8 cellular contexts compared by ENCODE assay signal in genomic region chr12:9673404-9674225, GRCh38. TPM values are rescaled to one million over a fixed set of nuclear protein-coding genes. Genes with fewer than 3 reads are reported as not detected.
DNase-seq lines count a peak whose midpoint lies in the region; ATAC-seq and TF ChIP-seq lines count a peak whose summit lies in the region.

No MANE protein-coding gene starts in this region.

- H3K27ac Mint-ChIP-seq in nephron progenitor cell = no peak overlapping the region

- DNase-seq in AG10803 (ENCODE audit: low read depth) (peak; percentile 91), fibroblast of lung (ENCODE audit: low read depth in 2 of 2) (peak; percentile 92 to 94), psoas muscle (peak; percentile 42 to 55), nephron progenitor cell (no peak), NCI-H2196 treated with DMSO at 0.1 percent for 48 hours (lab: John Stamatoyannopoulos, UW; ENCODE audit: unreplicated experiment) (no peak)
- DNase-seq in Jurkat, Clone E6-1 (ENCODE audit: low read depth, low spot score) = peak; percentile 58
- DNase-seq in activated CD4-positive, alpha-beta T cell treated with anti-CD3 and anti-CD28 coated beads, Interleukin-2, amount 50 U/mL, for 1 hour = peak; percentile 34

- H3K27ac ChIP-seq in fibroblast of lung (ENCODE audit: insufficient read depth, low read length) (no peak overlapping the region), psoas muscle (no peak overlapping the region)

- peaks cover 21% of the 10 kb centered on the region for H3K9me3 Mint-ChIP-seq in nephron progenitor cell

- H3K27me3 Mint-ChIP-seq in nephron progenitor cell (ENCODE audit: low read depth, poor library complexity) = no peaks in the 10 kb centered on the region

- H3K4me3 ChIP-seq in AG10803 (ENCODE audit: low read length) = no peak overlapping the region
- no peak overlapping the region for H3K4me3 ChIP-seq in Jurkat, Clone E6-1 (ENCODE audit: low read length)
- H3K4me3 ChIP-seq in fibroblast of lung (replicated peaks in 1 of 4; ENCODE audit: control extremely low read depth in 1 of 4, insufficient read depth in 1 of 4, low read depth in 3 of 4, low read length in 4 of 4) = no peak overlapping the region
- no peak overlapping the region for H3K4me3 ChIP-seq in psoas muscle

- ATAC-seq in GM19397 (IDR thresholded peaks at IDR 0.05; ENCODE audit: unreplicated experiment) = peak; percentile 23
- peak in 1 of 4 donors; percentile 35 for ATAC-seq in psoas muscle

- intact Hi-C loops in psoas muscle (cut with DNase I) = no loop called here

- H3K4me1 ChIP-seq in fibroblast of lung (ENCODE audit: control insufficient read depth, extremely low read depth, insufficient read depth, low read length) (peaks cover 9% of the 10 kb centered on the region), psoas muscle (no peaks in the 10 kb centered on the region)

- 70 to 79% (median 72%) methylated on average over 6 of the region's 6 CpGs for WGBS in psoas muscle, 3 donors

- H3K27me3 ChIP-seq in fibroblast of lung (ENCODE audit: control insufficient read depth, insufficient read depth, low read length) (no peaks in the 10 kb centered on the region), psoas muscle (ENCODE audit: insufficient read depth in 3 of 3, low read length in 2 of 3) (no peaks in the 10 kb centered on the region)

- peak overlapping the region; percentile 50 for H2AFZ ChIP-seq in fibroblast of lung (ENCODE audit: low read length)

- peaks cover 7% of the 10 kb centered on the region for H3K4me1 Mint-ChIP-seq in nephron progenitor cell

- H3K79me2 ChIP-seq in fibroblast of lung (ENCODE audit: control insufficient read depth, insufficient read depth, low read length) = no peaks in the 10 kb centered on the region

- no peak overlapping the region for H3K9ac ChIP-seq in fibroblast of lung (ENCODE audit: insufficient read depth, low read length)

- H3K4me3 Mint-ChIP-seq in nephron progenitor cell = no peak overlapping the region

- H3K9me3 ChIP-seq in fibroblast of lung (ENCODE audit: control insufficient read depth, insufficient read depth, low read depth, low read length) = no peaks in the 10 kb centered on the region
- H3K9me3 ChIP-seq in psoas muscle = peaks cover 5% of the 10 kb centered on the region

- TF ChIP-seq CTCF in AG10803 (conservative IDR thresholded peaks at IDR 0.05; ENCODE audit: low read length) = no peak
- no peak for TF ChIP-seq CTCF in fibroblast of lung (conservative IDR thresholded peaks at IDR 0.05 in 1 of 2, IDR thresholded peaks at IDR 0.05 in 1 of 2; ENCODE audit: low read depth in 1 of 2, low read length in 2 of 2)
- TF ChIP-seq CTCF in psoas muscle (IDR thresholded peaks at IDR 0.05) = no peak
- TF ChIP-seq CTCF in nephron progenitor cell (IDR thresholded peaks at IDR 0.05) = no peak

- no peaks in the 10 kb centered on the region for H3K36me3 ChIP-seq in fibroblast of lung (ENCODE audit: control insufficient read depth, insufficient read depth, low read length)
- H3K36me3 ChIP-seq in psoas muscle (ENCODE audit: insufficient read depth in 1 of 2, low read depth in 1 of 2) = no peaks in the 10 kb centered on the region

- H3K4me2 ChIP-seq in fibroblast of lung (ENCODE audit: extremely low read depth, insufficient read depth, low read length) = peak overlapping the region; percentile 17

- H3K36me3 Mint-ChIP-seq in nephron progenitor cell (ENCODE audit: low read depth) = peaks cover 80% of the 10 kb centered on the region

- no peaks in the 10 kb centered on the region for H4K20me1 ChIP-seq in fibroblast of lung (ENCODE audit: control insufficient read depth, extremely low read depth, insufficient read depth, low read length)

RNA-seq across cellular contexts. Expression of gene CLEC2D, which starts 4.1 kb away (rescaled TPM):
- polyA plus RNA-seq in Jurkat, Clone E6-1 (2012; ENCODE audit: insufficient read depth, insufficient read length) = 9.1 TPM
- total RNA-seq in fibroblast of lung (3.6 and 5.1 TPM in 2 replicates), psoas muscle (1 to 10 TPM in 3 of 4 donors, under 1 TPM in 1; 0.97 to 2.5 (median 1.6) TPM)
- polyA plus RNA-seq in fibroblast of lung (0.67 and 2.5 TPM in 2 replicates), psoas muscle (under 1 TPM; 0.42 to 0.59 (median 0.56) TPM)
- polyA plus RNA-seq in fibroblast of lung (2012) = 0.20 and 0.82 TPM in 2 replicates
- polyA minus RNA-seq in fibroblast of lung (ENCODE audit: low replicate concordance) = not detected in 2 replicates

RNA-seq across cellular contexts. Expression of gene CLECL1, which starts 59.3 kb away (rescaled TPM):
- not detected for polyA plus RNA-seq in Jurkat, Clone E6-1 (2012; ENCODE audit: insufficient read depth, insufficient read length)
- not detected in 2 replicates for total RNA-seq in fibroblast of lung
- polyA plus RNA-seq in fibroblast of lung = not detected in 2 replicates
- polyA plus RNA-seq in fibroblast of lung (2012) = not detected in 2 replicates
- not detected in 2 replicates for polyA minus RNA-seq in fibroblast of lung (ENCODE audit: low replicate concordance)
- total RNA-seq in psoas muscle = under 1 TPM in 1 of 4 donors, not detected in 3; 0.42 TPM
- under 1 TPM in 2 of 3 donors, not detected in 1; 0.10 to 0.28 TPM for polyA plus RNA-seq in psoas muscle

Comparison
In these comparisons a context has a peak if more than half of its experiments do, and no peak if none do; other contexts are left out.
1. DNase-seq: peak in AG10803 (single experiment), Jurkat, Clone E6-1 (single experiment), activated CD4-positive, alpha-beta T cell treated with anti-CD3 and anti-CD28 coated beads, Interleukin-2, amount 50 U/mL, for 1 hour (single experiment), fibroblast of lung (2 of 2) and psoas muscle (2 of 2); none in nephron progenitor cell (single experiment) and NCI-H2196 treated with DMSO at 0.1 percent for 48 hours (single experiment).